8 cellular contexts compared by ENCODE assay signal in the genomic region with DNA sequence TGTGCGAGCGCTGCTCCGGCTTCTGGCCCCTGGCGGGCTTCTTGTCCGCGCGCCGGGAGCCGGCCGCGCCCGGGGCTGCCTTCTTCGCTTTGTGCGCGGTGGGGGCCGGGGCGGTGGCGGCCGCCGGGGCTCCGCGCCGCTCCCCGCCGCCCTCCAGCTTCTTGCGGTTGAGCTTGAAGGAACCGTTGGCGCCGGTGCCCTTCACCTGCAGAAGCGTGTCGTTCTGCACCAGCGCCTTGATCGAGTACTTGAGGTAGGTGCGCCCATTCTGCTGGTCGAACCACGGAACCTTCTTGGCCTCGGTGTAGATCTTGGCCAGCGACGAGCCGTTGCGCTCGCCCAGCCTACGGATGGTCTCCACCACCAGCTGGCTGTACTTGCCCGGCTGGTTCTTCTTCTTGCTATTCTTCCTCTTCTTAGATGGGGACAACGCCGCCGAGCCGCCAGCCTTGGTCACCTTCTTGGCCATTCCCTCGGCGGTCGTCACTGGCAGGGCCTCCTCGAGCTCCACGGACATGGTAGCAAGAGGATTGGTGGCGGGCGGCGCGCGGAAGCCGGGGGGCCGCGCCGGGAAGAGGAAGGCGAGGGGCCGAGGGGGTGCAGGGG. TPM values are rescaled to one million over a fixed set of nuclear protein-coding genes. Genes with fewer than 3 reads are reported as not detected.
DNase-seq lines count a peak whose midpoint lies in the region; ATAC-seq and TF ChIP-seq lines count a peak whose summit lies in the region.

No MANE protein-coding gene starts in this region.

- no peak for TF ChIP-seq CTCF in vagina (IDR thresholded peaks at IDR 0.05)

- H3K27ac ChIP-seq in HUES64 (ENCODE audit: low read depth, low read length) (peak overlapping the region; percentile 51; the same call in 1 of the 2 replicates), vagina (peak overlapping the region; percentile 97)

- no peaks in the 10 kb centered on the region for H3K36me3 Mint-ChIP-seq in naive B cell

- intact Hi-C loops in vagina (cut with DNase I), result loop anchor here (2.0 to 10.0 kb wide), 2 partner anchors 37 to 141 kb away; a partner anchor contains a TSS

- H3K27me3 ChIP-seq in HUES64 (ENCODE audit: insufficient read depth, low read length) (no peaks in the 10 kb centered on the region), vagina (no peaks in the 10 kb centered on the region)

- H3K9ac ChIP-seq in HUES64 (ENCODE audit: low read depth, low read length), result peak overlapping the region; percentile 85

- H3K4me3 Mint-ChIP-seq in naive B cell, result peak overlapping the region; percentile 90 to 97 (median 96)

- H3K4me1 Mint-ChIP-seq in naive B cell, result peaks cover 26 to 58% (median 35%) of the 10 kb centered on the region in 3 donors

- peaks cover 4% of the 10 kb centered on the region; the same call in 1 of the 2 replicates for H3K36me3 ChIP-seq in HUES64 (ENCODE audit: insufficient read depth, low read length)
- H3K36me3 ChIP-seq in vagina, result peaks cover 0 to 3% of the 10 kb centered on the region in 2 donors

- under 1% methylated on average over 64 of the region's 64 CpGs for WGBS in HUES64

- peak; percentile 17 for TF ChIP-seq POLR2A in erythroblast (IDR thresholded peaks at IDR 0.05; ENCODE audit: low read length)
- TF ChIP-seq POLR2A in vagina (IDR thresholded peaks at IDR 0.05), result no peak

- no peaks in the 10 kb centered on the region for H3K9me3 ChIP-seq in HUES64 (ENCODE audit: insufficient read depth, low read depth, low read length)
- no peaks in the 10 kb centered on the region for H3K9me3 ChIP-seq in vagina

- H3K27me3 Mint-ChIP-seq in naive B cell, result peaks cover 0 to 13% (median 6%) of the 10 kb centered on the region in 3 donors

- peak; percentile 42 for DNase-seq in Daoy (ENCODE audit: low read depth)
- peak in 2 of 3 experiments; percentile 33 to 39 for DNase-seq in activated CD8-positive, alpha-beta memory T cell treated with anti-CD3 and anti-CD28 coated beads for 48 hours (ENCODE audit: low read depth in 2 of 3, low spot score in 2 of 3)
- DNase-seq in erythroblast (lab: John Stamatoyannopoulos, UW), result peak; percentile 75 to 84
- peak; percentile 44 for DNase-seq in naive B cell
- DNase-seq in vagina (ENCODE audit: extremely low spot score in 2 of 2), result no peak
- DNase-seq in NCI-H2107 treated with DMSO at 0.1 percent for 48 hours (lab: John Stamatoyannopoulos, UW; ENCODE audit: unreplicated experiment), result no peak
- no peak for DNase-seq in pons (ENCODE audit: low spot score)

- ATAC-seq in naive B cell (ENCODE audit: low read depth in 2 of 2), result peak; percentile 31 to 33

- peaks cover 0 to 2% (median 0%) of the 10 kb centered on the region in 7 donors for H3K9me3 Mint-ChIP-seq in naive B cell

- H3K4me1 ChIP-seq in HUES64 (ENCODE audit: insufficient read depth, low read length), result peaks cover 6% of the 10 kb centered on the region
- H3K4me1 ChIP-seq in vagina, result peaks cover 26% of the 10 kb centered on the region

- peak overlapping the region; percentile 95 for H3K4me3 ChIP-seq in HUES64 (ENCODE audit: low read length)
- H3K4me3 ChIP-seq in vagina, result peak overlapping the region; percentile 88 to 92

- H3K27ac Mint-ChIP-seq in naive B cell, result peak overlapping the region; percentile 74 to 99 (median 92)

RNA-seq across cellular contexts. Expression of a gene that starts 36.8 kb away (rescaled TPM):
- 30.0 and 35.8 TPM in 2 replicates for total RNA-seq in Daoy (2014; rRNA removed; shearing (Covaris generic))
- polyA plus RNA-seq in HUES64 (2013, experiment 1 of 2), result 31.7 TPM
- 31.0 TPM for polyA plus RNA-seq in HUES64 (2013, experiment 2 of 2)
- 100 to 1,000 TPM; 128 to 265 (median 146) TPM for polyA plus RNA-seq in naive B cell (ENCODE audit: low read depth in 6 of 6)
- 16.9 TPM for total RNA-seq in vagina

Comparison
In these comparisons a context has a peak if more than half of its experiments do, and no peak if none do; other contexts are left out.
1. DNase-seq: peak in Daoy (single experiment), activated CD8-positive, alpha-beta memory T cell treated with anti-CD3 and anti-CD28 coated beads for 48 hours (2 of 3), erythroblast (2 of 2) and naive B cell (single experiment); none in vagina (0 of 2), NCI-H2107 treated with DMSO at 0.1 percent for 48 hours (single experiment) and pons (single experiment).